21 cellular contexts compared by ENCODE assay signal in the genomic region with DNA sequence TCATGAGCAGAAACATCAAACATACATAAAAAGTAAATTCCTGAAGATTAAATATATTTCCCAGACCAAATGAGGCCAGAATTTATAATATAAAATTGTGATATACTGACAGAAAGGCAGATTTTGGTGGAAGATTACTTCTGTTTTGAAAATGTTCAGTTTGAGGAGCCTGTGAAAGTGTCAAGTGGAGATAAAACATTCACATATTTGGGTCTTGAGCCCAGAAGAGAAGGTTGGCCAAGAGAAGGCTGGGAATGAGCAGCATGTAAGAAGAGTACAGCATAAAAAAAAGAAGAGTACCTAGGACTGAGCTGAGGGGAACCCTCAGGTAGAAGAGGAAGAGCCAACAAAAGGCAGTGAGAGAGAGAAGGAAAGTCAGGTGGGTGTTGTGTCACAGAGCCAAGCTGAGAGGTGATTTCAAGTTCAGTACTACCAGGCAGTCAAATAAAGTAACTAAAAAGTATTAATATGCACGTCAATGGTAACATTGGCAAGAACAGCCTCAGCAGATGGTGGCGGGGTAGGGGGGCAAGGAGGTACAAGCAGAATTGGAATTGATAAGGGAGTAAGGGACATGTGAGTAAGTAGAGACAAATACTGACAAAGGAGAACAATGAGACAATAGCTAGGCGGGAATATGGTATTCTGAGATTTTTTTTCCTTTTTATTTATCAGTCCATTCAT.
"Had no signal": no experiment of that assay in that cellular context is flagged by ENCODE, and none has a peak within 500 bp of the region (broad histone marks: within the 10 kb centered on the region; RNA-seq: fewer than 3 reads in every experiment).

No MANE protein-coding gene starts in this region.

- H3K9ac ChIP-seq: SK-N-SH had no signal

- ATAC-seq: HepG2, Panc1 had no signal

- H3K27ac ChIP-seq: RWPE1 had no signal

- H3K27me3 ChIP-seq: MG63 had no signal

- H3K36me3 ChIP-seq: MG63 had no signal

- DNase-seq: IMR-90, Karpas-422, KG1, MG63, NCI-H1092 treated with DMSO at 0.1 percent for 48 hours, NCI-H1436, NCI-H187, NCI-H2029, NCI-H2081 treated with DMSO at 0.1 percent for 48 hours, NCI-H2171, NCI-H226, NCI-H446, NCI-H510A, NCI-H524 treated with DMSO at 0.1 percent for 48 hours, NCI-H69, NCI-H774, SHP77, SK-N-SH had no signal

- H3K9me3 ChIP-seq: MG63, SK-N-SH had no signal

- H3K4me3 ChIP-seq: MG63 had no signal
